ENCODE assay signal across 14 cellular contexts in the genomic region with DNA sequence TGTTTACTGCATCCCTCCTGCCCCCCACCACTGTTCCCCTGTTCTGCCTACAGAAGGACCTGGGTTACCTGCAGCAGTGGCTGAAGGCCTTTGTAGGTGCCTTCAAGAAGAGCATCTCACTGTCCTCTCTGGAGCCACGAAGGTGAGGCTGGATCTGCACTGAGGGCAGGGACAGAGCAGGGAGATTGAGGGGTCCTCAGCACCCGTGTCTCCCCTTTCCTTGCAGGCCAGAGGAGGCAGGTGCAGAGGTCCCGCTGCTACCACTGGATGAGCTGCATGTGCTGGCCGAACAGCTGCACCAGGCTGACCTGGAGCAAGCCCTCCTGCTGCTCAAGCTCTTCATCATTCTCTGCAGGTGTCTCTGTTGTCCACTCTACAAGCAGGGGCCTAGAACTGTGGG. TPM values are rescaled to one million over a fixed set of nuclear protein-coding genes. Genes with fewer than 3 reads are reported as not detected.
A peak's percentile ranks its signal among the peaks of the same experiment; 100 is the strongest.
DNase-seq lines count a peak whose midpoint lies in the region; ATAC-seq, FAIRE-seq and TF ChIP-seq lines count a peak whose summit lies in the region.
"Had no signal": no experiment of that assay in that cellular context is flagged by ENCODE, and none has a peak within 500 bp of the region (broad histone marks: within the 10 kb centered on the region; RNA-seq: fewer than 3 reads in every experiment).

No MANE protein-coding gene starts in this region.

- DNase-seq in left ventricle myocardium inferior: no peak
- no peak for DNase-seq in cardiac septum (ENCODE audit: low spot score)
- DNase-seq in T-helper 17 cell: no peak
- peak; percentile 55 for DNase-seq in kidney
- DNase-seq in uterus: no peak
- no peak for DNase-seq in NCI-H510A (lab: John Stamatoyannopoulos, UW)
- no peak for DNase-seq in NCI-H1417 (lab: John Stamatoyannopoulos, UW)
- DNase-seq in HFFc6: no peak
- DNase-seq: DMS53; effector memory CD4-positive, alpha-beta T cell; foreskin melanocyte; NCI-H2107 had no signal

- FAIRE-seq in kidney (lab: Jason Lieb, UNC): no peak

- H3K27ac ChIP-seq in left ventricle myocardium inferior (replicated peaks) (peak overlapping the region; percentile 63), kidney (ENCODE audit: low read depth in 2 of 2, low read length in 2 of 2) (no peak overlapping the region), uterus (no peak overlapping the region)

- H3K4me1 Mint-ChIP-seq in T-helper 17 cell (peaks cover 72% of the 10 kb centered on the region), HFFc6 (ENCODE audit: low read depth) (no peaks in the 10 kb centered on the region)

- H3K36me3 Mint-ChIP-seq in T-helper 17 cell (ENCODE audit: low read depth) (peaks cover 8% of the 10 kb centered on the region), HFFc6 (ENCODE audit: low read depth) (no peaks in the 10 kb centered on the region)
- H3K36me3 Mint-ChIP-seq: brain had no signal

- ATAC-seq in T-helper 17 cell: no peak

- no peaks in the 10 kb centered on the region for H3K9me3 Mint-ChIP-seq in HFFc6
- H3K9me3 Mint-ChIP-seq: brain, type B pancreatic cell had no signal

- H3K9ac ChIP-seq in kidney (ENCODE audit: low read length in 2 of 2): no peak overlapping the region

- H3K27me3 Mint-ChIP-seq in T-helper 17 cell: no peaks in the 10 kb centered on the region
- H3K27me3 Mint-ChIP-seq in HFFc6 (ENCODE audit: insufficient read depth): peaks cover 2% of the 10 kb centered on the region
- H3K27me3 Mint-ChIP-seq: brain, type B pancreatic cell had no signal

- H3K27me3 ChIP-seq in left ventricle myocardium inferior (ENCODE audit: low read depth): no peaks in the 10 kb centered on the region
- no peaks in the 10 kb centered on the region for H3K27me3 ChIP-seq in uterus

- peak overlapping the region; percentile 93 for H3K27ac Mint-ChIP-seq in T-helper 17 cell
- H3K27ac Mint-ChIP-seq in HFFc6: no peak overlapping the region
- H3K27ac Mint-ChIP-seq: brain, type B pancreatic cell had no signal

- intact Hi-C loops in left ventricle myocardium inferior (cut with micrococcal nuclease) (no loop called here), cardiac septum (cut with DNase I) (no loop called here), kidney (cut with DNase I) (no loop called here), uterus (cut with DNase I; ENCODE audit: low total_unique reads) (no loop called here)

- H3K4me3 Mint-ChIP-seq in T-helper 17 cell (peak overlapping the region; percentile 86), HFFc6 (no peak overlapping the region)
- H3K4me3 Mint-ChIP-seq: brain, type B pancreatic cell had no signal

- H3K36me3 ChIP-seq in left ventricle myocardium inferior: no peaks in the 10 kb centered on the region
- peaks cover 2 to 3% of the 10 kb centered on the region in 2 donors for H3K36me3 ChIP-seq in kidney (ENCODE audit: control insufficient read depth in 1 of 2, insufficient read depth in 2 of 2, low read length in 2 of 2)
- H3K36me3 ChIP-seq in uterus: no peaks in the 10 kb centered on the region

- H3K4me3 ChIP-seq in left ventricle myocardium inferior: no peak overlapping the region
- no peak overlapping the region for H3K4me3 ChIP-seq in kidney (ENCODE audit: low read length in 2 of 2)
- no peak overlapping the region for H3K4me3 ChIP-seq in uterus

- H3K9me3 ChIP-seq in left ventricle myocardium inferior (replicated peaks) (no peaks in the 10 kb centered on the region), T-helper 17 cell (ENCODE audit: control insufficient read depth, low read length, poor library complexity, severe bottlenecking) (no peaks in the 10 kb centered on the region), kidney (ENCODE audit: control insufficient read depth in 1 of 2, low read length in 2 of 2) (no peaks in the 10 kb centered on the region), uterus (no peaks in the 10 kb centered on the region)

- TF ChIP-seq CTCF in left ventricle myocardium inferior (IDR thresholded peaks at IDR 0.05; ENCODE audit: borderline replicate concordance) (no peak), kidney (IDR thresholded peaks at IDR 0.05; ENCODE audit: borderline replicate concordance, extremely low read depth, insufficient read depth) (no peak), uterus (IDR thresholded peaks at IDR 0.05) (no peak), HFFc6 (IDR thresholded peaks at IDR 0.05) (no peak)

- H3K4me1 ChIP-seq in left ventricle myocardium inferior (peaks cover 39% of the 10 kb centered on the region), kidney (ENCODE audit: control insufficient read depth in 1 of 2, insufficient read depth in 1 of 2, low read depth in 1 of 2, low read length in 2 of 2) (peaks cover 0 to 18% of the 10 kb centered on the region in 2 donors), uterus (no peaks in the 10 kb centered on the region)

- no peak for TF ChIP-seq POLR2A in uterus (IDR thresholded peaks at IDR 0.05)

RNA-seq across cellular contexts. Expression of gene NBEAL2, which starts 9.2 kb away (rescaled TPM):
- total RNA-seq in left ventricle myocardium inferior: 12.6 TPM
- total RNA-seq in cardiac septum: 14.2 TPM
- 100 to 1,000 TPM; 285 to 303 TPM for total RNA-seq in T-helper 17 cell
- total RNA-seq in kidney: 82.8 TPM
- polyA plus RNA-seq in kidney (ENCODE audit: insufficient read depth, low read depth, low replicate concordance): 25.7 TPM
- 10 to 100 TPM; 13.1 to 41.1 (median 23.8) TPM for total RNA-seq in uterus
- 1 to 10 TPM; 5.3 to 7.6 (median 5.8) TPM for total RNA-seq in HFFc6 (2021; fragmentation: NEBNext Ultra II Directional; extraction: Animal tissue kit (Norgen Biotek cat#: 25700))

RNA-seq across cellular contexts. Expression of gene CCDC12, which starts 12.1 kb away (rescaled TPM):
- total RNA-seq in left ventricle myocardium inferior (31.0 TPM), cardiac septum (35.6 TPM), T-helper 17 cell (10 to 100 TPM; 67.6 to 75.8 TPM), kidney (59.7 TPM), uterus (10 to 100 TPM in 3 of 4 donors, 1 to 10 TPM in 1; 4.1 to 92.0 (median 41.2) TPM)
- 85.6 TPM for polyA plus RNA-seq in kidney (ENCODE audit: insufficient read depth, low read depth, low replicate concordance)
- 10 to 100 TPM; 21.3 to 27.9 (median 27.2) TPM for total RNA-seq in HFFc6 (2021; fragmentation: NEBNext Ultra II Directional; extraction: Animal tissue kit (Norgen Biotek cat#: 25700))
